Comparison of ENCODE assay signal across 28 cellular contexts in the genomic region with DNA sequence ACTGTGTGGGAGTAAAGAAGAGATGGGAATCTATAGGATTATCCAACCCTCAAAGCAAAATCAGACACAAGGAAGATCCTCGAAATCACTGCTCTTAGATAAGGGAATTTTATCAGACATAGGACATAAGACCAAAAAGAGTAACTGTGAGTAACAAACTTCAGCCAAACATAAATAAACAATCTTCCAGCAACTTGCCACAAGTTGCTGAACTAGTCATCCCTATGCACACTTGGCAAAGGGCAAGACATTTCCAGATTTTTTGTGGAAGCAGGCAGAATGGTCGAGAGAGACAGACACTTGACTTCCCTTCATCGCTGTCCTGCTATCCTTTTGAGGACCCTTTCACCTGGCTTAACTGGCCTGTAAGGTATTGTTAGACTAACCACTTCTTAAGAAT.
DNase-seq lines count a peak whose midpoint lies in the region; ATAC-seq, FAIRE-seq and TF ChIP-seq lines count a peak whose summit lies in the region.
"Had no signal": no experiment of that assay in that cellular context is flagged by ENCODE, and none has a peak within 500 bp of the region (broad histone marks: within the 10 kb centered on the region; RNA-seq: fewer than 3 reads in every experiment).

No MANE protein-coding gene starts in this region.

- no peak for ATAC-seq in right lobe of liver
- no peak for ATAC-seq in HG02973 (IDR thresholded peaks at IDR 0.05; ENCODE audit: unreplicated experiment)
- ATAC-seq: heart left ventricle; naive thymus-derived CD4-positive, alpha-beta T cell; psoas muscle had no signal

- no peaks in the 10 kb centered on the region for H3K4me1 ChIP-seq in endothelial cell of umbilical vein (ENCODE audit: control insufficient read depth, extremely low read depth, insufficient read depth, low read length)
- no peaks in the 10 kb centered on the region for H3K4me1 ChIP-seq in right lobe of liver
- H3K4me1 ChIP-seq: BLaER1 treated with 17β-estradiol and CSF1 and Interleukin-3, amounts not matched to agents 10 nM and 100 nM; breast epithelium; heart left ventricle; psoas muscle; thyroid gland had no signal

- no peak for TF ChIP-seq POLR2A in endothelial cell of umbilical vein (IDR thresholded peaks at IDR 0.05; ENCODE audit: low read depth, low read length)
- no peak for TF ChIP-seq POLR2A in right lobe of liver (IDR thresholded peaks at IDR 0.05)

- H3K4me3 ChIP-seq in endothelial cell of umbilical vein (replicated peaks in 1 of 3; ENCODE audit: insufficient read depth in 1 of 3, low read depth in 1 of 3, low read length in 3 of 3) (no peak overlapping the region), right lobe of liver (no peak overlapping the region)
- H3K4me3 ChIP-seq: BLaER1 treated with 17β-estradiol and CSF1 and Interleukin-3, amounts not matched to agents 10 nM and 100 nM; breast epithelium; heart left ventricle; psoas muscle; sigmoid colon; thyroid gland had no signal

- TF ChIP-seq CTCF in endothelial cell of umbilical vein (IDR thresholded peaks at IDR 0.05; ENCODE audit: extremely low read depth in 1 of 2, insufficient read depth in 1 of 2, low read depth in 1 of 2, low read length in 2 of 2) = no peak
- TF ChIP-seq CTCF in right lobe of liver (IDR thresholded peaks at IDR 0.05) = no peak
- TF ChIP-seq CTCF in GM20000 (IDR thresholded peaks at IDR 0.05; ENCODE audit: extremely low read depth, missing control alignments) = no peak

- POLR2A ChIA-PET in endothelial cell of umbilical vein (lab: Charles Lee) = no interaction called here

- BruUV-seq in endothelial cell of umbilical vein (replicated peaks; lab: Mats Ljungman, UMichigan) = no TSS peak

- FAIRE-seq in endothelial cell of umbilical vein (lab: Jason Lieb, UNC) = peak; percentile 77

- H3K9ac ChIP-seq in endothelial cell of umbilical vein (replicated peaks; ENCODE audit: extremely low read depth, insufficient read depth, low read length) = no peak overlapping the region
- H3K9ac ChIP-seq: BLaER1 treated with 17β-estradiol and CSF1 and Interleukin-3, amounts not matched to agents 10 nM and 100 nM had no signal

- CTCF ChIA-PET in endothelial cell of umbilical vein (lab: Charles Lee) = interaction anchor here (1.2 to 1.4 kb wide), 2 partner anchors 20 to 70 kb away, joined by 3 to 10 read pairs; no protein-coding TSS in a partner anchor

- no peaks in the 10 kb centered on the region for H4K20me1 ChIP-seq in endothelial cell of umbilical vein (replicated peaks; ENCODE audit: control insufficient read depth, extremely low read depth, insufficient read depth, low read length)
- H4K20me1 ChIP-seq: BLaER1 treated with 17β-estradiol and CSF1 and Interleukin-3, amounts not matched to agents 10 nM and 100 nM had no signal

- H3K27ac ChIP-seq in endothelial cell of umbilical vein (ENCODE audit: insufficient read depth, low read depth, low read length) (no peak overlapping the region), right lobe of liver (no peak overlapping the region)
- H3K27ac ChIP-seq: BLaER1 treated with 17β-estradiol and CSF1 and Interleukin-3, amounts not matched to agents 10 nM and 100 nM; breast epithelium; heart left ventricle; neutrophil; psoas muscle; sigmoid colon; thyroid gland had no signal

- dilution Hi-C loops in endothelial cell of umbilical vein (cut with MboI; ENCODE audit: extremely low pct_ligation_motif_present, low sequenced_read_pairs) = no loop called here

- no peaks in the 10 kb centered on the region for H3K36me3 ChIP-seq in endothelial cell of umbilical vein (ENCODE audit: control insufficient read depth in 2 of 2, extremely low read depth in 1 of 2, insufficient read depth in 2 of 2, low read length in 2 of 2)
- H3K36me3 ChIP-seq in right lobe of liver = no peaks in the 10 kb centered on the region
- H3K36me3 ChIP-seq: BLaER1 treated with 17β-estradiol and CSF1 and Interleukin-3, amounts not matched to agents 10 nM and 100 nM; breast epithelium; heart left ventricle; neutrophil; sigmoid colon; thyroid gland had no signal

- no peaks in the 10 kb centered on the region for H3K79me2 ChIP-seq in endothelial cell of umbilical vein (ENCODE audit: control insufficient read depth, insufficient read depth, low read length)

- DNase-seq in ELR (ENCODE audit: low read depth) (peak; percentile 69), RPMI7951 (ENCODE audit: low read depth) (peak; percentile 3), endothelial cell of umbilical vein (ENCODE audit: low read depth, low spot score) (no peak), myocyte (ENCODE audit: low read depth) (peak; percentile 9), right lobe of liver (no peak), GM20000 (ENCODE audit: low spot score) (no peak)
- DNase-seq: activated CD4-positive, alpha-beta memory T cell treated with anti-CD3 and anti-CD28 coated beads, Interleukin-2, amount 10 ng/mL, durations not matched to agents 7 days and 5 days; activated CD8-positive, alpha-beta memory T cell treated with anti-CD3 and anti-CD28 coated beads, Interleukin-2, amount 50 U/mL, for 48 hours; activated naive CD4-positive, alpha-beta T cell treated with anti-CD3 and anti-CD28 coated beads, Interleukin-2, amount 10 ng/mL, durations not matched to agents 7 days and 5 days; foreskin melanocyte; heart left ventricle; KG1; kidney glomerular epithelial cell; midbrain; naive thymus-derived CD4-positive, alpha-beta T cell; NCI-H1436; NCI-H748 treated with DMSO at 0.1 percent for 48 hours; psoas muscle; Right ventricle myocardium superior; sigmoid colon; stimulated activated CD4-positive, alpha-beta T cell treated with anti-CD3 and anti-CD28 coated beads, Interleukin-12 subunit alpha, Interleukin-12 subunit beta, amount 100 ng/mL, for 4 hours; stimulated activated CD4-positive, alpha-beta T cell treated with anti-CD3 and anti-CD28 coated beads, Interleukin-2, amount 100 ng/mL, for 48 hours; T-helper 2 cell; thyroid gland had no signal

- H3K4me2 ChIP-seq in endothelial cell of umbilical vein (ENCODE audit: insufficient read depth, low read length) = no peak overlapping the region
- H3K4me2 ChIP-seq: BLaER1 treated with 17β-estradiol and CSF1 and Interleukin-3, amounts not matched to agents 10 nM and 100 nM had no signal

- H3K9me3 ChIP-seq in endothelial cell of umbilical vein (replicated peaks; ENCODE audit: control insufficient read depth, insufficient read depth, low read length) = no peaks in the 10 kb centered on the region
- no peaks in the 10 kb centered on the region for H3K9me3 ChIP-seq in right lobe of liver
- H3K9me3 ChIP-seq: breast epithelium, heart left ventricle, neutrophil, psoas muscle, sigmoid colon, thyroid gland had no signal

- no peaks in the 10 kb centered on the region for H3K9me1 ChIP-seq in endothelial cell of umbilical vein (replicated peaks; ENCODE audit: control insufficient read depth, extremely low read depth, insufficient read depth, low read length)

- intact Hi-C loops in endothelial cell of umbilical vein (cut with micrococcal nuclease) = no loop called here
- intact Hi-C loops in right lobe of liver (cut with DNase I) = no loop called here

- H3K27me3 ChIP-seq in endothelial cell of umbilical vein (ENCODE audit: control insufficient read depth in 2 of 2, insufficient read depth in 2 of 2, low read length in 2 of 2) = no peaks in the 10 kb centered on the region
- H3K27me3 ChIP-seq in right lobe of liver = no peaks in the 10 kb centered on the region
- H3K27me3 ChIP-seq: BLaER1 treated with 17β-estradiol and CSF1 and Interleukin-3, amounts not matched to agents 10 nM and 100 nM; heart left ventricle; neutrophil; sigmoid colon; thyroid gland had no signal

- 57% methylated on average over 3 of the region's 3 CpGs for WGBS in right lobe of liver (ENCODE audit: insufficient coverage, low coverage, low lambda C conversion rate, missing lambda C conversion rate)

- no peak overlapping the region for H2AFZ ChIP-seq in endothelial cell of umbilical vein (ENCODE audit: low read depth, low read length)

TF ChIP-seq in endothelial cell of umbilical vein, 7 proteins besides CTCF, POLR2A, EP300 and RAD21:
- TF ChIP-seq, protein P1, sequence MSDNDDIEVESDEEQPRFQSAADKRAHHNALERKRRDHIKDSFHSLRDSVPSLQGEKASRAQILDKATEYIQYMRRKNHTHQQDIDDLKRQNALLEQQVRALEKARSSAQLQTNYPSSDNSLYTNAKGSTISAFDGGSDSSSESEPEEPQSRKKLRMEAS (IDR thresholded peaks at IDR 0.05; ENCODE audit: insufficient read depth, insufficient read length) = no peak
- TF ChIP-seq MYC (IDR thresholded peaks at IDR 0.05; ENCODE audit: low read depth, low read length) = no peak
- TF ChIP-seq FOS (IDR thresholded peaks at IDR 0.05; ENCODE audit: borderline replicate concordance, insufficient read depth, low read length) = no peak
- TF ChIP-seq EZH2 (IDR thresholded peaks at IDR 0.05; ENCODE audit: borderline replicate concordance, low read depth, low read length, severe bottlenecking) = no peak
- TF ChIP-seq GATA2 (IDR thresholded peaks at IDR 0.05; ENCODE audit: insufficient read depth, insufficient read length, low read depth, low read length) = no peak
- TF ChIP-seq JUN (IDR thresholded peaks at IDR 0.05; ENCODE audit: borderline replicate concordance, insufficient read depth, insufficient read length, low read depth) = no peak
- no peak for TF ChIP-seq POLR2AphosphoS5 (IDR thresholded peaks at IDR 0.05; ENCODE audit: insufficient read depth, low read depth, low read length)

Comparison
In these comparisons a context has a peak if more than half of its experiments do, and no peak if none do; other contexts are left out.
1. DNase-seq: peak in ELR (single experiment), RPMI7951 (single experiment) and myocyte (single experiment); none in endothelial cell of umbilical vein (single experiment), right lobe of liver (0 of 3) and GM20000 (single experiment).